Comparison of ENCODE assay signal across 8 cellular contexts in the genomic region with DNA sequence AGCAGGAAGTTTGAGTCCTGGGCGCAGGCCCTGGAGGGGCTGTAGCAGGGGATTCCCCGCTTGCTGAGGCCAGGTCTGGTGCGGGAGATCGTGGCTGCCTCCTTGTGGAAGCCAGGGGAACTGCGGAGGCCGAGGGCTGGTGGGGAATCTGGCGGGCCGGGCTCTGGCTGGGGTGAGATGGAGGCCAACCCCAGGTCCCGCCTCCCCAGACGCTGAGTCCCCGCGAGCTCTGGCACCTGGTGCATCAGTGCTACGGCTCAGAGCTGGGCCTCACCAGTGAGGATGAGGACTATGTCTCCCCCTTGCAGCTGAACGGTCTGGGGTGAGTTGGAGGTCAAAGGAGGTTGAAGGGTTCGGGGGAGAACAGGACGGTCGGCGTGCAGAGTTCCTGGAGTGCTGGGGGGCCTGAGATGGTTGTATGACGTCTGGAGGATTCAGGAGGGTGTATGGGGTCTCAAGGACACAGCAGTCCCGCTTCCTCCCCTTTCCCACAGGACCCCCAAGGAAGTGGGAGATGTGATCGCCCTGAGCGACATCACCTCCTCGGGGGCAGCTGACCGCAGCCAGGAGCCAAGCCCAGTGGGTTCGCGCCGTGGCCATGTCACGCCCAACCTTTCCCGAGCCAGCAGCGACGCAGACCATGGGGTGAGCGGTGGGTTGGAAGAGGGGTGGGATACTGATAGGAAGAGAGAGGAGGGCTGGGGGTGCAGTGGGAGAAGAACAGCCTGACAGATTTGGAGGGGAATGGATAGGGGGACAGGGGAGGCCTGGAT. TPM values are rescaled to one million over a fixed set of nuclear protein-coding genes. Genes with fewer than 3 reads are reported as not detected.
DNase-seq lines count a peak whose midpoint lies in the region; ATAC-seq and TF ChIP-seq lines count a peak whose summit lies in the region.

No MANE protein-coding gene starts in this region.

- intact Hi-C loops in activated CD4-positive, alpha-beta memory T cell treated with anti-CD3 and anti-CD28 coated beads for 36 hours (cut with micrococcal nuclease) = loop anchor here (1.0 kb wide), 1 partner anchor 40 kb away; no protein-coding TSS in a partner anchor

- H3K4me1 ChIP-seq in mesendoderm (ENCODE audit: control insufficient read depth, low read depth, low read length) = no peaks in the 10 kb centered on the region

- peak overlapping the region; percentile 87 for H3K27ac Mint-ChIP-seq in activated CD4-positive, alpha-beta memory T cell treated with anti-CD3 and anti-CD28 coated beads for 36 hours

- H3K36me3 ChIP-seq in mesendoderm (ENCODE audit: control insufficient read depth, insufficient read depth, low read length) = peaks cover 26% of the 10 kb centered on the region

- no peak overlapping the region for H2BK5ac ChIP-seq in mesendoderm (ENCODE audit: low read length)

- no peak overlapping the region for H3K4me2 ChIP-seq in mesendoderm (ENCODE audit: low read length)

- POLR2A ChIA-PET in activated CD4-positive, alpha-beta memory T cell treated with anti-CD3 and anti-CD28 coated beads for 36 hours (lab: Charles Lee) = interaction anchor here (0.7 to 7.5 kb wide), 5 partner anchors 8 to 40 kb away, joined by 3 to 51 read pairs (median 7); partner anchors contain the start of gene GRAMD1A

- H3K27me3 ChIP-seq in mesendoderm (ENCODE audit: insufficient read depth, low read length, poor library complexity) = no peaks in the 10 kb centered on the region

- no peak overlapping the region for H3K9ac ChIP-seq in mesendoderm (ENCODE audit: low read length)

- H3K27ac ChIP-seq in mesendoderm (ENCODE audit: low read depth, low read length) = no peak overlapping the region

- H4K8ac ChIP-seq in mesendoderm (ENCODE audit: low read depth, low read length) = no peak overlapping the region

- H3K4ac ChIP-seq in mesendoderm (ENCODE audit: low read depth, low read length) = no peak overlapping the region

- no peak overlapping the region for H4K5ac ChIP-seq in mesendoderm (ENCODE audit: low read length)

- CTCF ChIA-PET in activated CD4-positive, alpha-beta memory T cell treated with anti-CD3 and anti-CD28 coated beads for 36 hours (lab: Charles Lee) = interaction anchor here (0.6 to 10.9 kb wide), 16 partner anchors 8 to 122 kb away, joined by 3 to 175 read pairs (median 4); partner anchors contain the start of genes GRAMD1A and ZNF792

- peaks cover 6% of the 10 kb centered on the region for H3K79me1 ChIP-seq in mesendoderm (ENCODE audit: low read length)

- peaks cover 70% of the 10 kb centered on the region for H3K36me3 Mint-ChIP-seq in activated CD4-positive, alpha-beta memory T cell treated with anti-CD3 and anti-CD28 coated beads for 36 hours

- H2AK5ac ChIP-seq in mesendoderm (ENCODE audit: low read length) = no peak overlapping the region

- peak; percentile 97 for TF ChIP-seq CTCF in GM12873 (IDR thresholded peaks at IDR 0.05; ENCODE audit: insufficient read depth, low read depth, low read length, missing control alignments)

- no peaks in the 10 kb centered on the region for H3K27me3 Mint-ChIP-seq in activated CD4-positive, alpha-beta memory T cell treated with anti-CD3 and anti-CD28 coated beads for 36 hours

- H3K4me3 ChIP-seq in mesendoderm (ENCODE audit: low read length) = no peak overlapping the region

- peaks cover 59% of the 10 kb centered on the region for H3K4me1 Mint-ChIP-seq in activated CD4-positive, alpha-beta memory T cell treated with anti-CD3 and anti-CD28 coated beads for 36 hours (ENCODE audit: low read depth)

- no peak overlapping the region for H3K23ac ChIP-seq in mesendoderm (ENCODE audit: low read length)

- no peak overlapping the region for H2BK120ac ChIP-seq in mesendoderm (ENCODE audit: low read depth, low read length)

- H3K56ac ChIP-seq in mesendoderm (ENCODE audit: low read length) = peak overlapping the region; percentile 10

- H2BK15ac ChIP-seq in mesendoderm (replicated peaks; ENCODE audit: low read depth) = no peak overlapping the region

- WGBS in mesendoderm (ENCODE audit: extremely low coverage, insufficient coverage, low lambda C conversion rate) = no CpG with 5 or more reads among the region's 32 CpGs

- no peaks in the 10 kb centered on the region for H3K79me2 ChIP-seq in mesendoderm (ENCODE audit: control insufficient read depth, insufficient read depth, low read length)

- H3K9me3 Mint-ChIP-seq in activated CD4-positive, alpha-beta memory T cell treated with anti-CD3 and anti-CD28 coated beads for 36 hours = no peaks in the 10 kb centered on the region

- peak overlapping the region; percentile 43 for H3K4me3 Mint-ChIP-seq in activated CD4-positive, alpha-beta memory T cell treated with anti-CD3 and anti-CD28 coated beads for 36 hours

- DNase-seq in NCI-H146 (lab: John Stamatoyannopoulos, UW) (peak; percentile 38), dermis microvascular lymphatic vessel endothelial cell (ENCODE audit: low read depth in 2 of 2) (peak; percentile 41 to 75), mesendoderm (peak; percentile 81)
- peak; percentile 88 for DNase-seq in activated CD4-positive, alpha-beta memory T cell treated with anti-CD3 and anti-CD28 coated beads for 36 hours
- peak; percentile 57 to 58 for DNase-seq in stimulated activated CD8-positive, alpha-beta memory T cell treated with anti-CD3 and anti-CD28 coated beads, Interleukin-4, amount 100 ng/mL, for 4 hours (ENCODE audit: low read depth in 2 of 2, low spot score in 1 of 2)

- no peak overlapping the region for H3K18ac ChIP-seq in mesendoderm (ENCODE audit: low read length)

- ATAC-seq in HG03139 (IDR thresholded peaks at IDR 0.05; ENCODE audit: unreplicated experiment) (no peak), GM21526 (IDR thresholded peaks at IDR 0.05; ENCODE audit: low FRiP score, unreplicated experiment) (no peak)

RNA-seq across cellular contexts. Expression of gene GRAMD1A, which starts 13.1 kb away (rescaled TPM):
- 100 to 1,000 TPM; 204 to 223 TPM for total RNA-seq in activated CD4-positive, alpha-beta memory T cell treated with anti-CD3 and anti-CD28 coated beads for 36 hours
- 21.1 and 42.1 TPM in 2 replicates for total RNA-seq in dermis microvascular lymphatic vessel endothelial cell
- polyA plus RNA-seq in mesendoderm (2013, experiment 1 of 2) = 97.4 TPM
- polyA plus RNA-seq in mesendoderm (2013, experiment 2 of 2) = 98.6 TPM

RNA-seq across cellular contexts. Expression of gene SCN1B, which starts 17.0 kb away (rescaled TPM):
- total RNA-seq in activated CD4-positive, alpha-beta memory T cell treated with anti-CD3 and anti-CD28 coated beads for 36 hours = 1 to 10 TPM; 1.1 to 1.6 TPM
- 5.0 and 5.2 TPM in 2 replicates for total RNA-seq in dermis microvascular lymphatic vessel endothelial cell
- polyA plus RNA-seq in mesendoderm (2013, experiment 1 of 2) = 0.63 TPM
- polyA plus RNA-seq in mesendoderm (2013, experiment 2 of 2) = 0.81 TPM

RNA-seq across cellular contexts. Expression of gene HPN, which starts 28.3 kb away (rescaled TPM):
- under 1 TPM in 1 of 2 experiments, not detected in 1; 0.21 TPM for total RNA-seq in activated CD4-positive, alpha-beta memory T cell treated with anti-CD3 and anti-CD28 coated beads for 36 hours
- under 0.01 TPM in 1 of 2 replicates, not detected in the other for total RNA-seq in dermis microvascular lymphatic vessel endothelial cell
- 2.0 TPM for polyA plus RNA-seq in mesendoderm (2013, experiment 1 of 2)
- 2.0 TPM for polyA plus RNA-seq in mesendoderm (2013, experiment 2 of 2)

RNA-seq across cellular contexts. Expression of gene ZNF792, which starts 49.2 kb away (rescaled TPM):
- total RNA-seq in activated CD4-positive, alpha-beta memory T cell treated with anti-CD3 and anti-CD28 coated beads for 36 hours = 1 to 10 TPM; 6.4 to 6.9 TPM
- 25.9 and 44.5 TPM in 2 replicates for total RNA-seq in dermis microvascular lymphatic vessel endothelial cell
- 5.9 TPM for polyA plus RNA-seq in mesendoderm (2013, experiment 1 of 2)
- 5.5 TPM for polyA plus RNA-seq in mesendoderm (2013, experiment 2 of 2)

Comparison
In these comparisons a context has a peak if more than half of its experiments do, and no peak if none do; other contexts are left out.
1. DNase-seq: peak in every context shown above with its lines; median percentile 88 in activated CD4-positive, alpha-beta memory T cell treated with anti-CD3 and anti-CD28 coated beads for 36 hours; 81 in mesendoderm; 58 in dermis microvascular lymphatic vessel endothelial cell; 58 in stimulated activated CD8-positive, alpha-beta memory T cell treated with anti-CD3 and anti-CD28 coated beads, Interleukin-4, amount 100 ng/mL, for 4 hours; 38 in NCI-H146.